Comparison of ENCODE assay signal across 11 cellular contexts in the genomic region with DNA sequence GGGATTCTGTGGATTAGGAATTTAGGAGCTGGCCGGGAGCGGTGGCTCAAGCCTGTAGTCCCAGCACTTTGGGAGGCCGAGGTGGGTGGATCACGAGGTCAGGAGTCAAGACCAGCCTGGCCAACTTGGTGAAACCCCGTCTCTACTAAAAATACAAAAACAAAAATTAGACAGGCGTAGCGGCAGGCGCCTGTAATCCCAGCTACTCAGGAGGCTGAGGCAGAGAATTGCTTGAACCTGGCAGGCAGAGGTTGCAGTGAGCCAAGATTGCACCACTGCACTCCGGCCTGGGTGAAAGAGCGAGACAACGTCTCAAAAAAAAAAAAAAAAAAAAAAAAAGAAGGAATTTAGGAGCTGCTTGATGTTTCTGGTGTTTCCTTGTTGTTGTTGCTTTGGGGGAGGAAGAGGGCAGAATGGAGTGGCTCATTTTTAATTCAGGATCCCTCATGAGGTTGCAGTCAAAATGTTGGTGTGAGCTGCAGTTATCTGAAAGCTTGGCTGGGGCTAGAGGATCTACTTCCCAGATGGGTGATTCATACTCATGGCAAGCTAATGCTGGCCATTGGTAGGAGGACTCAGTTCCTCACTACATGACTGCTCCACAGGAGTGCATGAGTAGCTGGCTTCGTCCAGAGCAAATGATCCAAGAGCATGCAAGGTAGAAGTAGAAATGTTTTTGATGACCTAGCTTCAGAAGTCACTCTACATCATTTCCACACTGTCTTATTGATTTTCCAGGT. TPM values are rescaled to one million over a fixed set of nuclear protein-coding genes. Genes with fewer than 3 reads are reported as not detected.
DNase-seq lines count a peak whose midpoint lies in the region; ATAC-seq and TF ChIP-seq lines count a peak whose summit lies in the region.
"Had no signal": no experiment of that assay in that cellular context is flagged by ENCODE, and none has a peak within 500 bp of the region (broad histone marks: within the 10 kb centered on the region; RNA-seq: fewer than 3 reads in every experiment).

No MANE protein-coding gene starts in this region.

- H3K36me3 ChIP-seq in RWPE2 (ENCODE audit: low read depth) (no peaks in the 10 kb centered on the region), psoas muscle (ENCODE audit: insufficient read depth in 1 of 2, low read depth in 1 of 2) (no peaks in the 10 kb centered on the region)
- H3K36me3 ChIP-seq: esophagus squamous epithelium, SJSA1, uterus had no signal

- H3K4me3 ChIP-seq in RWPE2 (ENCODE audit: severe bottlenecking) = no peak overlapping the region
- no peak overlapping the region for H3K4me3 ChIP-seq in psoas muscle
- H3K4me3 ChIP-seq: esophagus squamous epithelium, SJSA1, uterus had no signal

- H3K27me3 ChIP-seq in RWPE2 (ENCODE audit: insufficient read depth, poor library complexity, severe bottlenecking) (no peaks in the 10 kb centered on the region), psoas muscle (ENCODE audit: insufficient read depth in 3 of 3, low read length in 2 of 3) (no peaks in the 10 kb centered on the region)
- H3K27me3 ChIP-seq: esophagus squamous epithelium, SJSA1, uterus had no signal

- TF ChIP-seq CTCF in RWPE2 (IDR thresholded peaks at IDR 0.05; ENCODE audit: poor library complexity, severe bottlenecking) = no peak
- no peak for TF ChIP-seq CTCF in psoas muscle (IDR thresholded peaks at IDR 0.05)

- H3K9me3 ChIP-seq in RWPE2 (ENCODE audit: severe bottlenecking) (no peaks in the 10 kb centered on the region), psoas muscle (no peaks in the 10 kb centered on the region)
- H3K9me3 ChIP-seq: esophagus squamous epithelium, SJSA1, uterus had no signal

- H3K4me1 ChIP-seq in RWPE2 (ENCODE audit: insufficient read depth, poor library complexity, severe bottlenecking) (no peaks in the 10 kb centered on the region), psoas muscle (no peaks in the 10 kb centered on the region)
- H3K4me1 ChIP-seq: esophagus squamous epithelium, SJSA1, uterus had no signal

- intact Hi-C loops in psoas muscle (cut with DNase I) = loop anchor here (1.0 to 2.0 kb wide), 2 partner anchors 80 kb away; no protein-coding TSS in a partner anchor

- H3K27ac ChIP-seq in RWPE2 (ENCODE audit: poor library complexity, severe bottlenecking) = no peak overlapping the region
- no peak overlapping the region for H3K27ac ChIP-seq in psoas muscle
- H3K27ac ChIP-seq: esophagus squamous epithelium, SJSA1, uterus had no signal

- DNase-seq in GM03348 (ENCODE audit: low spot score) = peak; percentile 57
- DNase-seq in RWPE2 (ENCODE audit: low spot score) = no peak
- peak; percentile 35 for DNase-seq in fibroblast of peridontal ligament (ENCODE audit: extremely low read depth)
- DNase-seq in psoas muscle = peak; percentile 49 to 65
- no peak for DNase-seq in GM19238 (ENCODE audit: insufficient read length, low spot score)
- no peak for DNase-seq in middle frontal gyrus (ENCODE audit: extremely low spot score, low spot score)
- DNase-seq: esophagus squamous epithelium had no signal

- WGBS in psoas muscle, 3 donors = 48 to 79% (median 55%) methylated on average over 12 of the region's 12 CpGs

- ATAC-seq in RWPE2 (ENCODE audit: low read depth) = peak; percentile 48; the same call in 1 of the 3 replicates
- peak; percentile 61 to 84 (median 77) for ATAC-seq in psoas muscle
- ATAC-seq in SK-N-SH treated with all-trans-retinoic acid at 6 μM for 48 hours = no peak; the same call in 2 of the 3 replicates
- no peak for ATAC-seq in HG02852 (IDR thresholded peaks at IDR 0.05; ENCODE audit: unreplicated experiment)

TF ChIP-seq in SK-N-SH treated with all-trans-retinoic acid at 6 μM for 48 hours, 23 proteins besides CTCF, POLR2A, EP300 and RAD21:
- TF ChIP-seq, protein P1, sequence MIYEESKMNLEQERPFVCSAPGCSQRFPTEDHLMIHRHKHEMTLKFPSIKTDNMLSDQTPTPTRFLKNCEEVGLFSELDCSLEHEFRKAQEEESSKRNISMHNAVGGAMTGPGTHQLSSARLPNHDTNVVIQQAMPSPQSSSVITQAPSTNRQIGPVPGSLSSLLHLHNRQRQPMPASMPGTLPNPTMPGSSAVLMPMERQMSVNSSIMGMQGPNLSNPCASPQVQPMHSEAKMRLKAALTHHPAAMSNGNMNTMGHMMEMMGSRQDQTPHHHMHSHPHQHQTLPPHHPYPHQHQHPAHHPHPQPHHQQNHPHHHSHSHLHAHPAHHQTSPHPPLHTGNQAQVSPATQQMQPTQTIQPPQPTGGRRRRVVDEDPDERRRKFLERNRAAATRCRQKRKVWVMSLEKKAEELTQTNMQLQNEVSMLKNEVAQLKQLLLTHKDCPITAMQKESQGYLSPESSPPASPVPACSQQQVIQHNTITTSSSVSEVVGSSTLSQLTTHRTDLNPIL (CRISPR knock-in tag; IDR thresholded peaks at IDR 0.05; ENCODE audit: low read depth) = no peak
- no peak for TF ChIP-seq OSR1 (CRISPR knock-in tag; IDR thresholded peaks at IDR 0.05)
- no peak for TF ChIP-seq ZFP30 (CRISPR knock-in tag; IDR thresholded peaks at IDR 0.05)
- no peak for TF ChIP-seq ESRRG (CRISPR knock-in tag; IDR thresholded peaks at IDR 0.05)
- no peak for TF ChIP-seq TCF4 (CRISPR knock-in tag; IDR thresholded peaks at IDR 0.05; ENCODE audit: borderline replicate concordance)
- TF ChIP-seq PPARA (CRISPR knock-in tag; IDR thresholded peaks at IDR 0.05; ENCODE audit: borderline replicate concordance) = no peak
- no peak for TF ChIP-seq ISL1 (CRISPR knock-in tag; IDR thresholded peaks at IDR 0.05)
- no peak for TF ChIP-seq CSDC2 (CRISPR knock-in tag; IDR thresholded peaks at IDR 0.05)
- TF ChIP-seq ZNF8 (CRISPR knock-in tag; IDR thresholded peaks at IDR 0.05) = no peak
- TF ChIP-seq ARNTL (CRISPR knock-in tag; IDR thresholded peaks at IDR 0.05; ENCODE audit: borderline replicate concordance, low read depth) = no peak
- no peak for TF ChIP-seq RARB (CRISPR knock-in tag; IDR thresholded peaks at IDR 0.05)
- no peak for TF ChIP-seq ZNF565 (CRISPR knock-in tag; conservative IDR thresholded peaks at IDR 0.05; ENCODE audit: low read depth)
- TF ChIP-seq, protein P2, sequence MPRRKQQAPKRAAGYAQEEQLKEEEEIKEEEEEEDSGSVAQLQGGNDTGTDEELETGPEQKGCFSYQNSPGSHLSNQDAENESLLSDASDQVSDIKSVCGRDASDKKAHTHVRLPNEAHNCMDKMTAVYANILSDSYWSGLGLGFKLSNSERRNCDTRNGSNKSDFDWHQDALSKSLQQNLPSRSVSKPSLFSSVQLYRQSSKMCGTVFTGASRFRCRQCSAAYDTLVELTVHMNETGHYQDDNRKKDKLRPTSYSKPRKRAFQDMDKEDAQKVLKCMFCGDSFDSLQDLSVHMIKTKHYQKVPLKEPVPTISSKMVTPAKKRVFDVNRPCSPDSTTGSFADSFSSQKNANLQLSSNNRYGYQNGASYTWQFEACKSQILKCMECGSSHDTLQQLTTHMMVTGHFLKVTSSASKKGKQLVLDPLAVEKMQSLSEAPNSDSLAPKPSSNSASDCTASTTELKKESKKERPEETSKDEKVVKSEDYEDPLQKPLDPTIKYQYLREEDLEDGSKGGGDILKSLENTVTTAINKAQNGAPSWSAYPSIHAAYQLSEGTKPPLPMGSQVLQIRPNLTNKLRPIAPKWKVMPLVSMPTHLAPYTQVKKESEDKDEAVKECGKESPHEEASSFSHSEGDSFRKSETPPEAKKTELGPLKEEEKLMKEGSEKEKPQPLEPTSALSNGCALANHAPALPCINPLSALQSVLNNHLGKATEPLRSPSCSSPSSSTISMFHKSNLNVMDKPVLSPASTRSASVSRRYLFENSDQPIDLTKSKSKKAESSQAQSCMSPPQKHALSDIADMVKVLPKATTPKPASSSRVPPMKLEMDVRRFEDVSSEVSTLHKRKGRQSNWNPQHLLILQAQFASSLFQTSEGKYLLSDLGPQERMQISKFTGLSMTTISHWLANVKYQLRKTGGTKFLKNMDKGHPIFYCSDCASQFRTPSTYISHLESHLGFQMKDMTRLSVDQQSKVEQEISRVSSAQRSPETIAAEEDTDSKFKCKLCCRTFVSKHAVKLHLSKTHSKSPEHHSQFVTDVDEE (CRISPR knock-in tag; IDR thresholded peaks at IDR 0.05) = no peak
- TF ChIP-seq, protein P3, sequence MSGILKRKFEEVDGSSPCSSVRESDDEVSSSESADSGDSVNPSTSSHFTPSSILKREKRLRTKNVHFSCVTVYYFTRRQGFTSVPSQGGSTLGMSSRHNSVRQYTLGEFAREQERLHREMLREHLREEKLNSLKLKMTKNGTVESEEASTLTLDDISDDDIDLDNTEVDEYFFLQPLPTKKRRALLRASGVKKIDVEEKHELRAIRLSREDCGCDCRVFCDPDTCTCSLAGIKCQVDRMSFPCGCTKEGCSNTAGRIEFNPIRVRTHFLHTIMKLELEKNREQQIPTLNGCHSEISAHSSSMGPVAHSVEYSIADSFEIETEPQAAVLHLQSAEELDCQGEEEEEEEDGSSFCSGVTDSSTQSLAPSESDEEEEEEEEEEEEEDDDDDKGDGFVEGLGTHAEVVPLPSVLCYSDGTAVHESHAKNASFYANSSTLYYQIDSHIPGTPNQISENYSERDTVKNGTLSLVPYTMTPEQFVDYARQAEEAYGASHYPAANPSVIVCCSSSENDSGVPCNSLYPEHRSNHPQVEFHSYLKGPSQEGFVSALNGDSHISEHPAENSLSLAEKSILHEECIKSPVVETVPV (CRISPR knock-in tag; IDR thresholded peaks at IDR 0.05) = no peak
- TF ChIP-seq ZFP3 (CRISPR knock-in tag; IDR thresholded peaks at IDR 0.05) = no peak
- TF ChIP-seq GLIS3 (CRISPR knock-in tag; IDR thresholded peaks at IDR 0.05) = no peak

RNA-seq across cellular contexts. Expression of a gene that starts 26.5 kb away (rescaled TPM):
- total RNA-seq in psoas muscle = 10 to 100 TPM; 16.8 to 21.4 (median 19.0) TPM
- 10 to 100 TPM in 1 of 3 donors, 1 to 10 TPM in 2; 5.8 to 16.4 (median 6.5) TPM for polyA plus RNA-seq in psoas muscle

Comparison
In these comparisons a context has a peak if more than half of its experiments do, and no peak if none do; other contexts are left out.
1. DNase-seq: peak in GM03348 (single experiment), fibroblast of peridontal ligament (single experiment) and psoas muscle (2 of 2); none in RWPE2 (single experiment), GM19238 (single experiment) and middle frontal gyrus (single experiment).
2. ATAC-seq: peak in RWPE2 (single experiment) and psoas muscle (4 of 4); none in SK-N-SH treated with all-trans-retinoic acid at 6 μM for 48 hours (single experiment) and HG02852 (single experiment).